9 cellular contexts compared by ENCODE assay signal in genomic region chr5:56640763-56641406, GRCh38.
A peak's percentile ranks its signal among the peaks of the same experiment; 100 is the strongest.
DNase-seq lines count a peak whose midpoint lies in the region; ATAC-seq and TF ChIP-seq lines count a peak whose summit lies in the region.
"Had no signal": no experiment of that assay in that cellular context is flagged by ENCODE, and none has a peak within 500 bp of the region (broad histone marks: within the 10 kb centered on the region; RNA-seq: fewer than 3 reads in every experiment).

No MANE protein-coding gene starts in this region.

- peaks cover 28% of the 10 kb centered on the region for H3K4me1 Mint-ChIP-seq in activated B cell treated with CpG ODN at 0.5 μM for 24 hours
- peaks cover 0 to 4% of the 10 kb centered on the region in 2 donors for H3K4me1 Mint-ChIP-seq in natural killer cell

- 45% methylated on average over 3 of the region's 3 CpGs for WGBS in prostate gland

- CTCF ChIA-PET in activated B cell treated with CpG ODN at 0.5 μM for 24 hours (lab: Charles Lee): no interaction called here
- CTCF ChIA-PET in HEK293T (lab: Yijun Ruan, JAX): no interaction called here

- no peak overlapping the region for H3K4me3 ChIP-seq in prostate gland

- TF ChIP-seq CTCF in activated B cell treated with CpG ODN at 0.5 μM for 24 hours (IDR thresholded peaks at IDR 0.05) (no peak), prostate gland (IDR thresholded peaks at IDR 0.05) (no peak), natural killer cell (IDR thresholded peaks at IDR 0.05) (no peak)

- no peak for TF ChIP-seq POLR2A in prostate gland (IDR thresholded peaks at IDR 0.05)

- POLR2A ChIA-PET in activated B cell treated with CpG ODN at 0.5 μM for 24 hours (lab: Charles Lee): interaction anchor here (0.6 to 1.7 kb wide), 4 partner anchors 29 to 193 kb away, joined by 3 to 5 read pairs (median 4); no protein-coding TSS in a partner anchor
- POLR2A ChIA-PET in HEK293T (lab: Yijun Ruan, JAX): no interaction called here

- H3K9me3 Mint-ChIP-seq in activated B cell treated with CpG ODN at 0.5 μM for 24 hours (no peaks in the 10 kb centered on the region), natural killer cell (no peaks in the 10 kb centered on the region)

- intact Hi-C loops in activated B cell treated with CpG ODN at 0.5 μM for 24 hours (cut with micrococcal nuclease) (loop anchor here (2.0 kb wide), 1 partner anchor 30 kb away; no protein-coding TSS in a partner anchor), prostate gland (cut with DNase I) (no loop called here), natural killer cell (cut with micrococcal nuclease) (no loop called here)

- no peak for DNase-seq in activated B cell treated with CpG ODN at 0.5 μM for 24 hours
- DNase-seq in prostate gland (ENCODE audit: low spot score): peak; percentile 87
- DNase-seq in AG08395 (ENCODE audit: low spot score): no peak
- DNase-seq in HEK293T (ENCODE audit: extremely low spot score): no peak
- no peak for DNase-seq in natural killer cell
- DNase-seq: NCI-H2081 had no signal

- H3K27me3 Mint-ChIP-seq in activated B cell treated with CpG ODN at 0.5 μM for 24 hours (no peaks in the 10 kb centered on the region), natural killer cell (ENCODE audit: low read depth in 2 of 2) (peaks cover 0 to 5% of the 10 kb centered on the region in 2 donors)

- H3K27ac ChIP-seq in prostate gland: peak overlapping the region; percentile 10 to 63

- H3K4me3 Mint-ChIP-seq in activated B cell treated with CpG ODN at 0.5 μM for 24 hours (peak overlapping the region; percentile 9), natural killer cell (no peak overlapping the region)

- no peaks in the 10 kb centered on the region for H3K4me1 ChIP-seq in prostate gland (replicated peaks)

- ATAC-seq in GM18907 (IDR thresholded peaks at IDR 0.05; ENCODE audit: unreplicated experiment): peak; percentile 51
- peak; percentile 68 for ATAC-seq in HG03432 (IDR thresholded peaks at IDR 0.05; ENCODE audit: unreplicated experiment)
- ATAC-seq in activated B cell treated with CpG ODN at 0.5 μM for 24 hours (ENCODE audit: low read depth): peak; percentile 97
- ATAC-seq in HG03135 (IDR thresholded peaks at IDR 0.05; ENCODE audit: unreplicated experiment): no peak
- no peak for ATAC-seq in natural killer cell

- peak overlapping the region; percentile 26 for H3K27ac Mint-ChIP-seq in activated B cell treated with CpG ODN at 0.5 μM for 24 hours
- H3K27ac Mint-ChIP-seq in natural killer cell: no peak overlapping the region

- no peaks in the 10 kb centered on the region for H3K36me3 ChIP-seq in prostate gland

- H3K36me3 Mint-ChIP-seq in activated B cell treated with CpG ODN at 0.5 μM for 24 hours (ENCODE audit: low read depth) (no peaks in the 10 kb centered on the region), natural killer cell (no peaks in the 10 kb centered on the region)

- no peaks in the 10 kb centered on the region for H3K27me3 ChIP-seq in prostate gland (replicated peaks; ENCODE audit: insufficient read depth)

- H3K9me3 ChIP-seq in prostate gland: no peaks in the 10 kb centered on the region

TF ChIP-seq in HEK293T, 16 proteins besides CTCF, POLR2A, EP300 and RAD21:
- TF ChIP-seq LEF1 (IDR thresholded peaks at IDR 0.05; ENCODE audit: borderline replicate concordance): no peak
- no peak for TF ChIP-seq PKNOX1 (IDR thresholded peaks at IDR 0.05)
- no peak for TF ChIP-seq ARNT (IDR thresholded peaks at IDR 0.05)
- no peak for TF ChIP-seq NFRKB (IDR thresholded peaks at IDR 0.05)
- no peak for TF ChIP-seq ZNF384 (IDR thresholded peaks at IDR 0.05)
- no peak for TF ChIP-seq CTBP1 (IDR thresholded peaks at IDR 0.05; ENCODE audit: borderline replicate concordance)
- TF ChIP-seq TARDBP (IDR thresholded peaks at IDR 0.05): no peak
- no peak for TF ChIP-seq BHLHE40 (IDR thresholded peaks at IDR 0.05; ENCODE audit: borderline replicate concordance)
- no peak for TF ChIP-seq FOXM1 (IDR thresholded peaks at IDR 0.05; ENCODE audit: borderline replicate concordance)
- no peak for TF ChIP-seq SP1 (IDR thresholded peaks at IDR 0.05)
- TF ChIP-seq FOXK2 (IDR thresholded peaks at IDR 0.05): no peak
- TF ChIP-seq ELF4 (IDR thresholded peaks at IDR 0.05): no peak
- TF ChIP-seq L3MBTL2 (conservative IDR thresholded peaks at IDR 0.05): no peak
- TF ChIP-seq HDGF (IDR thresholded peaks at IDR 0.05; ENCODE audit: borderline replicate concordance): no peak
- no peak for TF ChIP-seq SUZ12 (IDR thresholded peaks at IDR 0.05)
- TF ChIP-seq FOXA1 (IDR thresholded peaks at IDR 0.05): no peak

Comparison
In these comparisons a context has a peak if more than half of its experiments do, and no peak if none do; other contexts are left out.
1. ATAC-seq: peak in GM18907 (single experiment), HG03432 (single experiment) and activated B cell treated with CpG ODN at 0.5 μM for 24 hours (single experiment); none in HG03135 (single experiment) and natural killer cell (0 of 3).